ENCODE assay signal across 23 cellular contexts in genomic region chr16:50386819-50387218, GRCh38. TPM values are rescaled to one million over a fixed set of nuclear protein-coding genes. Genes with fewer than 3 reads are reported as not detected.
DNase-seq lines count a peak whose midpoint lies in the region; TF ChIP-seq lines count a peak whose summit lies in the region.
"Had no signal": no experiment of that assay in that cellular context is flagged by ENCODE, and none has a peak within 500 bp of the region (broad histone marks: within the 10 kb centered on the region; RNA-seq: fewer than 3 reads in every experiment).

No MANE protein-coding gene starts in this region.

- WGBS in testis, 2 donors = 77 to 84% methylated on average over 8 to 14 of the region's 14 CpGs

- TF ChIP-seq CTCF in brain (conservative IDR thresholded peaks at IDR 0.05) (no peak), neural crest cell (conservative IDR thresholded peaks at IDR 0.05) (no peak), testis (IDR thresholded peaks at IDR 0.05) (no peak)

- H3K27me3 ChIP-seq in effector memory CD4-positive, alpha-beta T cell (replicated peaks; ENCODE audit: control insufficient read depth, insufficient read depth, low read length, poor library complexity, severe bottlenecking) = no peaks in the 10 kb centered on the region
- H3K27me3 ChIP-seq in testis = no peaks in the 10 kb centered on the region
- H3K27me3 ChIP-seq: MG63 had no signal

- H3K27me3 Mint-ChIP-seq in brain (peaks cover 15% of the 10 kb centered on the region), neural crest cell (ENCODE audit: low read depth) (no peaks in the 10 kb centered on the region)

- H3K27ac Mint-ChIP-seq in brain (peak overlapping the region; percentile 11 to 88 (median 38)), neural crest cell (ENCODE audit: unreplicated experiment) (peak overlapping the region; percentile 76)
- H3K27ac Mint-ChIP-seq: CD8-positive, alpha-beta memory T cell had no signal

- no peak overlapping the region for H3K27ac ChIP-seq in effector memory CD4-positive, alpha-beta T cell (ENCODE audit: insufficient read depth, low read length, poor library complexity, severe bottlenecking)
- H3K27ac ChIP-seq in testis = no peak overlapping the region
- H3K27ac ChIP-seq: HL-60, PC-9, RWPE1, SK-N-MC had no signal

- H3K4me1 ChIP-seq in effector memory CD4-positive, alpha-beta T cell (ENCODE audit: control insufficient read depth, insufficient read depth, low read length, poor library complexity, severe bottlenecking) = no peaks in the 10 kb centered on the region
- no peaks in the 10 kb centered on the region for H3K4me1 ChIP-seq in testis

- no peaks in the 10 kb centered on the region for H3K36me3 ChIP-seq in effector memory CD4-positive, alpha-beta T cell (ENCODE audit: control insufficient read depth, insufficient read depth, low read length)
- H3K36me3 ChIP-seq in testis (ENCODE audit: low read depth, missing control alignments) = no peaks in the 10 kb centered on the region
- H3K36me3 ChIP-seq: MG63 had no signal

- H3K36me3 Mint-ChIP-seq in brain (no peaks in the 10 kb centered on the region), neural crest cell (ENCODE audit: low read depth) (no peaks in the 10 kb centered on the region)
- H3K36me3 Mint-ChIP-seq: CD8-positive, alpha-beta memory T cell had no signal

- H3K4me3 Mint-ChIP-seq in brain (no peak overlapping the region), neural crest cell (no peak overlapping the region)
- H3K4me3 Mint-ChIP-seq: CD8-positive, alpha-beta memory T cell had no signal

- H3K9me3 ChIP-seq in effector memory CD4-positive, alpha-beta T cell (ENCODE audit: control insufficient read depth, low read length) = no peaks in the 10 kb centered on the region
- H3K9me3 ChIP-seq in testis = no peaks in the 10 kb centered on the region
- H3K9me3 ChIP-seq: MG63 had no signal

- intact Hi-C loops in testis (cut with DNase I; ENCODE audit: low total_unique reads) = no loop called here

- TF ChIP-seq POLR2A in testis (IDR thresholded peaks at IDR 0.05) = no peak

- H3K9me3 Mint-ChIP-seq in brain (peaks cover 0 to 3% (median 0%) of the 10 kb centered on the region in 5 experiments), neural crest cell (peaks cover 4% of the 10 kb centered on the region)
- H3K9me3 Mint-ChIP-seq: CD8-positive, alpha-beta memory T cell had no signal

- no peak overlapping the region for H3K4me3 ChIP-seq in effector memory CD4-positive, alpha-beta T cell (ENCODE audit: insufficient read depth, low read depth, low read length, poor library complexity, severe bottlenecking)
- no peak overlapping the region for H3K4me3 ChIP-seq in testis
- H3K4me3 ChIP-seq: K562, MG63, PC-9, SK-N-MC had no signal

- H3K4me1 Mint-ChIP-seq in brain (peaks cover 57% of the 10 kb centered on the region), neural crest cell (peaks cover 48% of the 10 kb centered on the region)
- H3K4me1 Mint-ChIP-seq: CD8-positive, alpha-beta memory T cell had no signal

- DNase-seq in NCI-H82 (lab: John Stamatoyannopoulos, UW) (peak; percentile 52), NCI-H82 treated with DMSO at 0.1 percent for 48 hours (lab: John Stamatoyannopoulos, UW; ENCODE audit: unreplicated experiment) (no peak), NCI-H2171 (lab: John Stamatoyannopoulos, UW) (peak; percentile 90), neural crest cell (ENCODE audit: low read depth, low spot score) (no peak), testis (no peak)
- no peak for DNase-seq in effector memory CD4-positive, alpha-beta T cell
- no peak for DNase-seq in activated effector memory CD4-positive, alpha-beta T cell treated with Interleukin-2 at 50 U/mL for 16 hours
- DNase-seq: 8988T; AML-193; Calu3; CD8-positive, alpha-beta memory T cell; NCI-H187 treated with DMSO at 0.1 percent for 48 hours; NCI-H2107; NCI-H2227 treated with DMSO at 0.1 percent for 48 hours; NCI-H526; PC-9; SHP77 treated with DMSO at 0.1 percent for 48 hours had no signal

RNA-seq across cellular contexts. Expression of gene BRD7, which starts 18.0 kb away (rescaled TPM):
- polyA plus RNA-seq in brain (ENCODE audit: insufficient read depth, low read depth, low replicate concordance) (65.3 TPM), testis (ENCODE audit: insufficient read depth, low read depth, low replicate concordance) (110 TPM)
- total RNA-seq in neural crest cell (130 and 163 TPM in 2 replicates), testis (10 to 100 TPM; 79.2 to 96.0 TPM)

Comparison
In these comparisons a context has a peak if more than half of its experiments do, and no peak if none do; other contexts are left out.
1. DNase-seq: peak in NCI-H82 (single experiment) and NCI-H2171 (single experiment); none in NCI-H82 treated with DMSO at 0.1 percent for 48 hours (single experiment), neural crest cell (single experiment), effector memory CD4-positive, alpha-beta T cell (0 of 3), testis (single experiment) and activated effector memory CD4-positive, alpha-beta T cell treated with Interleukin-2 at 50 U/mL for 16 hours (single experiment).